Comparison of ENCODE assay signal across 22 cellular contexts in the genomic region with DNA sequence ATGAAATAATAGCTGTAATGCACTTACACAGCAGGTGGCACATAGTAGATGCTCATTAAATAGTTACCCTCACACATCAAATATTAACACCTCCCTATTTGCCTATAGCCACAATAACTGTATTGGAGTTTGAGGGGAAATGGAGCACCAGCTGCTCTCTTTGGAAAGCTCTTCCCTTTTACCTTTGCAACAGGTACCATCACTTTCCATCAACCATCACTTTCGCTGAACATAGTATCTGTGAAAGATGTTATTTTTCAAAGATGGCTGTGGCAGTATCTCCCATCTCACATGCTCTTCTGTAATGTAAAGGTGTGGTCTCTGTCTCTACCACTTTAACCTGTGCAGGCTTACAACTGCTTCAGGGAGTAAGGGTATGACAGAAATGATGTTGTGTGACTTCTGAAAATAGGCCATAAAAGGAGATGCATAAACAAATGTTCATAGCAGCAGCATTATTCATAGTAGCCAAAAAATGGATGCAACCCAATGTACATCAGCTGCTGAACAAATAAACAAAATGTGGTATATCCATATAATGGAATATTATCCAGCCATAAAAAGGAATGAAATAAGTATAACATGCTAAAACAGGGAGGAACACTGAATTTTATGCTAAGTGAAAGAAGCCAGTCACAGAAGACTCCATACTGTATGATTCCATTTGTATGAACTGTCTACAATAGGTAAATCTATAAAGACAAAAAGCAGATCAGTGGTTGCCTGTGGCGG.
"Had no signal": no experiment of that assay in that cellular context is flagged by ENCODE, and none has a peak within 500 bp of the region (broad histone marks: within the 10 kb centered on the region; RNA-seq: fewer than 3 reads in every experiment).

No MANE protein-coding gene starts in this region.

- H3K9me3 ChIP-seq: neutrophil, right atrium auricular region, stomach, testis, tibial artery, upper lobe of left lung had no signal

- H3K4me1 ChIP-seq: parathyroid adenoma, right atrium auricular region, stomach, testis, upper lobe of left lung had no signal

- FAIRE-seq: colon, urothelium cell line had no signal

- H3K27ac ChIP-seq: dorsolateral prefrontal cortex, hepatocyte, neutrophil, parathyroid adenoma, right atrium auricular region, testis, tibial artery, upper lobe of left lung had no signal

- H3K36me3 ChIP-seq: neutrophil had no signal

- H3K9ac ChIP-seq: parathyroid adenoma had no signal

- H3K27me3 ChIP-seq: dorsolateral prefrontal cortex, hepatocyte, neutrophil, stomach, testis, tibial artery, upper lobe of left lung had no signal

- H3K4me3 ChIP-seq: dorsolateral prefrontal cortex, hepatocyte, lung, right atrium auricular region, stomach, testis, tibial artery, upper lobe of left lung had no signal

- DNase-seq: dorsolateral prefrontal cortex; effector CD4-positive, alpha-beta T cell; head of caudate nucleus; kidney; naive B cell; stimulated activated CD4-positive, alpha-beta T cell treated with anti-CD3 and anti-CD28 coated beads, Interleukin-2, amount 100 ng/mL, for 24 hours; stimulated activated CD4-positive, alpha-beta T cell treated with anti-CD3 and anti-CD28 coated beads, Interleukin-4, amount 100 ng/mL, for 24 hours; stimulated activated naive CD4-positive, alpha-beta T cell treated with Interleukin-2 at 50 U/mL for 16 hours; stomach; testis; tibial artery; upper lobe of left lung had no signal

- ATAC-seq: natural killer cell treated with Interleukin-12 subunit alpha and Interleukin-12 subunit beta and Interleukin-15 and Interleukin-18, amount 100 ng/mL, for 72 hours; sciatic nerve; stimulated activated effector memory CD8-positive, alpha-beta T cell treated with anti-CD3 and anti-CD28 coated beads, Interleukin-12 subunit alpha, Interleukin-12 subunit beta, amount 100 ng/mL, for 72 hours had no signal
